In genomic region chr1:113013823-113014222, GRCh38 we compare ENCODE assay signal across 25 cellular contexts.
"Had no signal": no experiment of that assay in that cellular context is flagged by ENCODE, and none has a peak within 500 bp of the region (broad histone marks: within the 10 kb centered on the region; RNA-seq: fewer than 3 reads in every experiment).

No MANE protein-coding gene starts in this region.

- H3K36me3 Mint-ChIP-seq: naive B cell had no signal

- H3K4me3 Mint-ChIP-seq: effector memory CD8-positive, alpha-beta T cell; naive B cell; nephron; stimulated activated memory B cell treated with anti-CD40 and anti-IgM and Interleukin-4, amounts not matched to agents 10 μg/mL and 1 μg/mL and 100 μg/mL, for 72 hours; stimulated activated naive CD8-positive, alpha-beta T cell treated with anti-CD3 and anti-CD28 coated beads, Interleukin-15, Interleukin-2, amounts not matched to agents 100 ng/mL and 50 ng/mL, for 24 hours had no signal

- H3K4me1 Mint-ChIP-seq: naive B cell; nephron; stimulated activated memory B cell treated with anti-CD40 and anti-IgM and Interleukin-4, amounts not matched to agents 10 μg/mL and 1 μg/mL and 100 μg/mL, for 72 hours had no signal

- H2AFZ ChIP-seq: parathyroid adenoma had no signal

- H3K36me3 ChIP-seq: gastrocnemius medialis, vagina had no signal

- H3K9ac ChIP-seq: parathyroid adenoma had no signal

- H3K4me3 ChIP-seq: esophagus muscularis mucosa, gastrocnemius medialis, heart right ventricle, left ventricle myocardium inferior, lung, psoas muscle, spleen, tibial artery, upper lobe of left lung, vagina had no signal

- H3K27ac ChIP-seq: epithelial cell of prostate, esophagus muscularis mucosa, gastrocnemius medialis, heart right ventricle, left ventricle myocardium inferior, parathyroid adenoma, psoas muscle, spleen, tibial artery, upper lobe of left lung, vagina had no signal

- H3K79me2 ChIP-seq: parathyroid adenoma had no signal

- H3K9me3 Mint-ChIP-seq: effector memory CD8-positive, alpha-beta T cell; naive B cell; nephron; stimulated activated memory B cell treated with anti-CD40 and anti-IgM and Interleukin-4, amounts not matched to agents 10 μg/mL and 1 μg/mL and 100 μg/mL, for 72 hours; stimulated activated naive CD8-positive, alpha-beta T cell treated with anti-CD3 and anti-CD28 coated beads, Interleukin-15, Interleukin-2, amounts not matched to agents 100 ng/mL and 50 ng/mL, for 24 hours had no signal

- ATAC-seq: effector memory CD8-positive, alpha-beta T cell; gastrocnemius medialis; heart right ventricle; psoas muscle; sciatic nerve; stimulated activated memory B cell treated with anti-CD40 and anti-IgM and Interleukin-4, amounts not matched to agents 10 μg/mL and 1 μg/mL and 100 μg/mL, for 72 hours had no signal

- DNase-seq: effector memory CD8-positive, alpha-beta T cell; gastrocnemius medialis; heart right ventricle; islet precursor cell; left ventricle myocardium inferior; mesenchymal stem cell; midbrain; naive B cell; psoas muscle; retina; spleen; stimulated activated CD4-positive, alpha-beta T cell treated with anti-CD3 and anti-CD28 coated beads, Interleukin-15, amount 100 ng/mL, for 24 hours; stimulated activated CD4-positive, alpha-beta T cell treated with anti-CD3 and anti-CD28 coated beads, Interleukin-1b, Interleukin-23, amount 100 ng/mL, for 48 hours; stimulated activated CD4-positive, alpha-beta T cell treated with anti-CD3 and anti-CD28 coated beads, Interleukin-4, amount 100 ng/mL, for 24 hours; tibial artery; upper lobe of left lung had no signal

- H3K9me3 ChIP-seq: esophagus muscularis mucosa, gastrocnemius medialis, heart right ventricle, left ventricle myocardium inferior, psoas muscle, spleen, tibial artery, upper lobe of left lung, vagina had no signal

- H3K27me3 Mint-ChIP-seq: effector memory CD8-positive, alpha-beta T cell; naive B cell; stimulated activated memory B cell treated with anti-CD40 and anti-IgM and Interleukin-4, amounts not matched to agents 10 μg/mL and 1 μg/mL and 100 μg/mL, for 72 hours; stimulated activated naive CD8-positive, alpha-beta T cell treated with anti-CD3 and anti-CD28 coated beads, Interleukin-15, Interleukin-2, amounts not matched to agents 100 ng/mL and 50 ng/mL, for 24 hours had no signal

- H3K27ac Mint-ChIP-seq: effector memory CD8-positive, alpha-beta T cell; naive B cell; nephron; stimulated activated memory B cell treated with anti-CD40 and anti-IgM and Interleukin-4, amounts not matched to agents 10 μg/mL and 1 μg/mL and 100 μg/mL, for 72 hours; stimulated activated naive CD8-positive, alpha-beta T cell treated with anti-CD3 and anti-CD28 coated beads, Interleukin-15, Interleukin-2, amounts not matched to agents 100 ng/mL and 50 ng/mL, for 24 hours had no signal

- H3K27me3 ChIP-seq: esophagus muscularis mucosa, gastrocnemius medialis, heart right ventricle, spleen, tibial artery, upper lobe of left lung, vagina had no signal

- H3K4me1 ChIP-seq: gastrocnemius medialis, parathyroid adenoma, psoas muscle, spleen, tibial artery, upper lobe of left lung, vagina had no signal
